ENCODE assay signal across 35 cellular contexts in the genomic region with DNA sequence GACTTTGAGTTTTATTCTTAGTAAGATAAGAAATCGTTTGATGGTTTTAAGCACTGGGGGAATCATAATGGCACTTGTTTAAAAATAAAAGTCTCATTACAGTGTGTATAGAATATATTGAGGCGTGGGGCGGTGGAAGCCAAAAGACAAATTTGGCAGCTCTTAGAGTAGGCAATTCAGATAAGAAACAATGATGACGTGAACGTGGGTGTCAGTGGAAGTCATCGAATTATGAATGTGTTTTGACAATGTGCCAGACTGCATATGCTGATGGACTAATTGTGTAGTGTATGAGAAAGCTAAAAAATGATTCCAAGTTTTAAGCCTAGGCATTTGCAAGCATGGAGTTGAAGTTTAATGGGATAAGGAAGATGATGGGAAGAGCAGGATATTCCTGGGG. TPM values are rescaled to one million over a fixed set of nuclear protein-coding genes. Genes with fewer than 3 reads are reported as not detected.
"Had no signal": no experiment of that assay in that cellular context is flagged by ENCODE, and none has a peak within 500 bp of the region (broad histone marks: within the 10 kb centered on the region; RNA-seq: fewer than 3 reads in every experiment).

No MANE protein-coding gene starts in this region.

- H3K4me2 ChIP-seq: smooth muscle cell had no signal

- H3K27me3 ChIP-seq: neutrophil, spleen, suprapubic skin, testis, tibial artery, transverse colon, upper lobe of right lung, uterus had no signal

- H3K27ac ChIP-seq: neutrophil, pancreas, prostate gland, skin epidermis, spleen, suprapubic skin, testis, tibial artery, transverse colon, upper lobe of right lung, uterus had no signal

- H3K36me3 ChIP-seq: neutrophil, pancreas, prostate gland, spleen, suprapubic skin, tibial artery, transverse colon, upper lobe of right lung, uterus had no signal

- DNase-seq: naive thymus-derived CD4-positive, alpha-beta T cell; nephron progenitor cell; pancreas; right cardiac atrium; spleen; stimulated activated CD4-positive, alpha-beta T cell treated with anti-CD3 and anti-CD28 coated beads, Interleukin-12 subunit alpha, Interleukin-12 subunit beta, amount 100 ng/mL, for 4 hours; stimulated activated CD4-positive, alpha-beta T cell treated with anti-CD3 and anti-CD28 coated beads, Interleukin-1b, Interleukin-23, amount 100 ng/mL, for 48 hours; stimulated activated CD4-positive, alpha-beta T cell treated with anti-CD3 and anti-CD28 coated beads, Interleukin-4, amount 100 ng/mL, for 1 hour; stimulated activated CD4-positive, alpha-beta T cell treated with anti-CD3 and anti-CD28 coated beads, Interleukin-4, amount 100 ng/mL, for 4 hours; stimulated activated CD8-positive, alpha-beta memory T cell treated with anti-CD3 and anti-CD28 coated beads, Interleukin-4, amount 100 ng/mL, for 48 hours; stimulated activated naive CD4-positive, alpha-beta T cell; stimulated activated naive CD8-positive, alpha-beta T cell treated with anti-CD3 and anti-CD28 coated beads, Interleukin-15, amount 100 ng/mL, for 72 hours; stimulated activated naive CD8-positive, alpha-beta T cell treated with anti-CD3 and anti-CD28 coated beads, Interleukin-15, Interleukin-2, amounts not matched to agents 100 U/mL and 50 U/mL, for 24 hours; substantia nigra; testis; tibial artery; transverse colon; upper lobe of right lung; uterus had no signal

- H3K4me1 Mint-ChIP-seq: naive thymus-derived CD4-positive, alpha-beta T cell; nephron progenitor cell; neural crest cell; stimulated activated memory B cell treated with anti-CD40 and anti-IgM and Interleukin-4, amounts not matched to agents 10 μg/mL and 1 μg/mL and 100 μg/mL, for 72 hours; stimulated activated naive CD8-positive, alpha-beta T cell treated with anti-CD3 and anti-CD28 coated beads, Interleukin-15, amount 100 ng/mL, for 72 hours had no signal

- H3K36me3 Mint-ChIP-seq: naive thymus-derived CD4-positive, alpha-beta T cell; natural killer cell treated with Interleukin-12 subunit alpha and Interleukin-12 subunit beta and Interleukin-15 and Interleukin-18, amount 100 ng/mL, for 72 hours; stimulated activated memory B cell treated with anti-CD40 and anti-IgM and Interleukin-4, amounts not matched to agents 10 μg/mL and 1 μg/mL and 100 μg/mL, for 72 hours; type B pancreatic cell had no signal

- H3K9me3 ChIP-seq: neutrophil, pancreas, prostate gland, spleen, suprapubic skin, testis, tibial artery, transverse colon, upper lobe of right lung, uterus had no signal

- FAIRE-seq: pancreas had no signal

- H3K9me3 Mint-ChIP-seq: natural killer cell treated with Interleukin-12 subunit alpha and Interleukin-12 subunit beta and Interleukin-15 and Interleukin-18, amount 100 ng/mL, for 72 hours; stimulated activated memory B cell treated with anti-CD40 and anti-IgM and Interleukin-4, amounts not matched to agents 10 μg/mL and 1 μg/mL and 100 μg/mL, for 72 hours; type B pancreatic cell had no signal

- H3K4me3 ChIP-seq: pancreas, prostate gland, skin epidermis, smooth muscle cell, spleen, suprapubic skin, testis, tibial artery, transverse colon, upper lobe of right lung, uterus had no signal

- H3K27me3 Mint-ChIP-seq: naive thymus-derived CD4-positive, alpha-beta T cell; natural killer cell treated with Interleukin-12 subunit alpha and Interleukin-12 subunit beta and Interleukin-15 and Interleukin-18, amount 100 ng/mL, for 72 hours; stimulated activated memory B cell treated with anti-CD40 and anti-IgM and Interleukin-4, amounts not matched to agents 10 μg/mL and 1 μg/mL and 100 μg/mL, for 72 hours; stimulated activated naive CD8-positive, alpha-beta T cell treated with anti-CD3 and anti-CD28 coated beads, Interleukin-15, amount 100 ng/mL, for 72 hours; type B pancreatic cell had no signal

- H3K4me1 ChIP-seq: pancreas, prostate gland, spleen, suprapubic skin, testis, tibial artery, transverse colon, upper lobe of right lung, uterus had no signal

- H3K27ac Mint-ChIP-seq: naive thymus-derived CD4-positive, alpha-beta T cell; natural killer cell treated with Interleukin-12 subunit alpha and Interleukin-12 subunit beta and Interleukin-15 and Interleukin-18, amount 100 ng/mL, for 72 hours; nephron progenitor cell; stimulated activated memory B cell treated with anti-CD40 and anti-IgM and Interleukin-4, amounts not matched to agents 10 μg/mL and 1 μg/mL and 100 μg/mL, for 72 hours; stimulated activated naive CD8-positive, alpha-beta T cell treated with anti-CD3 and anti-CD28 coated beads, Interleukin-15, amount 100 ng/mL, for 72 hours; type B pancreatic cell had no signal

- H3K4me3 Mint-ChIP-seq: naive thymus-derived CD4-positive, alpha-beta T cell; natural killer cell treated with Interleukin-12 subunit alpha and Interleukin-12 subunit beta and Interleukin-15 and Interleukin-18, amount 100 ng/mL, for 72 hours; nephron progenitor cell; neural crest cell; stimulated activated memory B cell treated with anti-CD40 and anti-IgM and Interleukin-4, amounts not matched to agents 10 μg/mL and 1 μg/mL and 100 μg/mL, for 72 hours; stimulated activated naive CD8-positive, alpha-beta T cell treated with anti-CD3 and anti-CD28 coated beads, Interleukin-15, amount 100 ng/mL, for 72 hours; type B pancreatic cell had no signal

RNA-seq across cellular contexts. Expression of a gene that starts 35.8 kb away (rescaled TPM):
- total RNA-seq: naive thymus-derived CD4-positive, alpha-beta T cell; natural killer cell treated with Interleukin-12 subunit alpha and Interleukin-12 subunit beta and Interleukin-15 and Interleukin-18, amount 100 ng/mL, for 72 hours; neural crest cell; omental fat pad; osteocyte; pancreas; posterior vena cava; prostate gland; pulmonary artery endothelial cell; renal cortical epithelial cell; right cardiac atrium; sciatic nerve; smooth muscle cell; spleen; suprapubic skin; transverse colon; upper lobe of right lung; urinary bladder; uterus had no signal
